In the genomic region with DNA sequence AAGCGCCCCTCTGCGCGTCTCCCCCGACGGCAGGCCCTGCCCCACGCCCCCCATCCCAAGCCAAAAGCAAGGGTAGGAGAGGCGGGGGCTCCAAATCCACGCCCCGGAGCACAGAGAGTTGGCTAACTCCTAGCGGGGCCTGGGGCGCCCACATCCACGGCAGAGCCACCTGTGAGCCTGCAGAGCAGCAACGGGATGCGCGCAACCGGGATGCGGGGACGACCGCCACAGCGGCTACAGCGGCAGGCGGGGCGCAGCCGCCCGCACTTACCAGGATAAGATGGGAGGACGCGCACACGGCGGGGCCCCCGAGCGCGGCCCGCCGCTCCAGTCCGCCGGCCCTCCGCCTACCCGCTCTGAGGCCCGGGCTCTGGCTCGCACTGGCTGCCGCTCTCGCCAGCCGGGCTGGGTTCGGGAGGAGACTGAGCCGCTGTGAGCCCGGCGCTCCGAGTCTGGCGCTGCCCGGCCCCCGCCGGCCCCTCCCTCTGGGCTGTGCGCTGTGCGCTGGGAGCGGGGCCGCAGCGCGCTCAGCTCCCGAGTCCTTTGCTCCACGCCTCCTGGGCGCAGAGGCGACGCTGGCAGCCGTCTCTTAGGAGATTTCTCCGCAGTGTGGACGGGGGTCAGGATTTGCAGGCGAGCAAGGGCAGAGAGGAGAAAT, we compare ENCODE assay signal across 12 cellular contexts. TPM values are rescaled to one million over a fixed set of nuclear protein-coding genes. Genes with fewer than 3 reads are reported as not detected.
DNase-seq lines count a peak whose midpoint lies in the region; ATAC-seq and TF ChIP-seq lines count a peak whose summit lies in the region.
"Had no signal": no experiment of that assay in that cellular context is flagged by ENCODE, and none has a peak within 500 bp of the region (broad histone marks: within the 10 kb centered on the region; RNA-seq: fewer than 3 reads in every experiment).

A gene (minus strand): TSS at position 424 of the 658 bp plus-strand sequence.

- H4K20me1 ChIP-seq in smooth muscle cell (ENCODE audit: low read depth) = no peaks in the 10 kb centered on the region

- H2AFZ ChIP-seq in smooth muscle cell (ENCODE audit: low read depth) = peak within 1 kb of the TSS; percentile 21

- under 1% methylated on average over 43 of the region's 67 CpGs for WGBS in smooth muscle cell (ENCODE audit: low lambda C conversion rate)

- H3K4me3 ChIP-seq in iPS-20b (ENCODE audit: low read length) (peak within 1 kb of the TSS; percentile 70), smooth muscle cell (peak within 1 kb of the TSS; percentile 50)

- peak within 1 kb of the TSS; percentile 92 for H3K4me2 ChIP-seq in smooth muscle cell

- TF ChIP-seq CTCF in smooth muscle cell (IDR thresholded peaks at IDR 0.05; ENCODE audit: borderline replicate concordance, insufficient read depth, poor library complexity, severe bottlenecking) = no peak

- H3K36me3 ChIP-seq in iPS-20b (ENCODE audit: insufficient read depth, low read depth, low read length) (no peaks in the 10 kb centered on the region; the same call in 1 of the 2 replicates), smooth muscle cell (ENCODE audit: low read depth) (no peaks in the 10 kb centered on the region)

- DNase-seq in NCI-H2081 (lab: John Stamatoyannopoulos, UW) (peak; percentile 27 to 31), NCI-H2081 treated with DMSO at 0.1 percent for 48 hours (lab: John Stamatoyannopoulos, UW) (no peak), amygdala (lab: John Stamatoyannopoulos, UW) (peak in 48 of 56 donors; percentile 11 to 81 (median 43)), smooth muscle cell (lab: John Stamatoyannopoulos, UW; ENCODE audit: unreplicated experiment) (no peak), activated T-cell treated with anti-CD3 and anti-CD28 coated beads for 4 hours (no peak)
- no peak for DNase-seq in activated effector memory CD4-positive, alpha-beta T cell treated with anti-CD3 and anti-CD28 coated beads, Interleukin-2, amount 50 U/mL, for 16 hours
- DNase-seq: NCI-H446 treated with DMSO at 0.1 percent for 48 hours had no signal

- H3K79me2 ChIP-seq in smooth muscle cell (ENCODE audit: low read depth) = no peaks in the 10 kb centered on the region

- peaks cover 52% of the 10 kb centered on the region for H3K27me3 ChIP-seq in iPS-20b (ENCODE audit: insufficient read depth, low read length)
- H3K27me3 ChIP-seq in smooth muscle cell (ENCODE audit: low read depth) = peaks cover 34% of the 10 kb centered on the region

- H3K9ac ChIP-seq in iPS-20b (ENCODE audit: low read depth, low read length) (peak within 1 kb of the TSS; percentile 34; the same call in 1 of the 2 replicates), smooth muscle cell (ENCODE audit: low read depth) (no peak within 1 kb of the TSS)

- H3K27ac ChIP-seq in iPS-20b (ENCODE audit: low read length) = no peak within 1 kb of the TSS
- no peak within 1 kb of the TSS for H3K27ac ChIP-seq in smooth muscle cell (ENCODE audit: low read depth)

- ATAC-seq in HG03159 (IDR thresholded peaks at IDR 0.05; ENCODE audit: unreplicated experiment) = no peak

- H3K9me3 ChIP-seq in iPS-20b (ENCODE audit: insufficient read depth, low read depth, low read length) (peaks cover 5% of the 10 kb centered on the region; the same call in 1 of the 2 replicates), smooth muscle cell (replicated peaks; ENCODE audit: low read depth) (no peaks in the 10 kb centered on the region)

- no peaks in the 10 kb centered on the region for H3F3A ChIP-seq in smooth muscle cell (ENCODE audit: low read depth)

- H3K4me1 ChIP-seq in iPS-20b (ENCODE audit: insufficient read depth, low read length) (peaks cover 16% of the 10 kb centered on the region), smooth muscle cell (ENCODE audit: low read depth) (peaks cover 9% of the 10 kb centered on the region)

RNA-seq across cellular contexts. Expression of the gene that starts here (rescaled TPM):
- total RNA-seq in smooth muscle cell = 0.58 and 1.0 TPM in 2 replicates
- polyA plus RNA-seq in smooth muscle cell = 0.04 and 0.25 TPM in 2 replicates
- total RNA-seq: A673; epithelial cell of proximal tubule; T-helper 2 cell treated with Interferon-gamma antibody and Interleukin-4, amounts not matched to agents 100 ng/mL and 5 ng/mL, for 36 hours had no signal

Comparison
In these comparisons a context has a peak if more than half of its experiments do, and no peak if none do; other contexts are left out.
1. DNase-seq: peak in NCI-H2081 (2 of 2) and amygdala (48 of 56); none in NCI-H2081 treated with DMSO at 0.1 percent for 48 hours (single experiment), smooth muscle cell (single experiment), activated effector memory CD4-positive, alpha-beta T cell treated with anti-CD3 and anti-CD28 coated beads, Interleukin-2, amount 50 U/mL, for 16 hours (single experiment) and activated T-cell treated with anti-CD3 and anti-CD28 coated beads for 4 hours (single experiment).